In the genomic region with DNA sequence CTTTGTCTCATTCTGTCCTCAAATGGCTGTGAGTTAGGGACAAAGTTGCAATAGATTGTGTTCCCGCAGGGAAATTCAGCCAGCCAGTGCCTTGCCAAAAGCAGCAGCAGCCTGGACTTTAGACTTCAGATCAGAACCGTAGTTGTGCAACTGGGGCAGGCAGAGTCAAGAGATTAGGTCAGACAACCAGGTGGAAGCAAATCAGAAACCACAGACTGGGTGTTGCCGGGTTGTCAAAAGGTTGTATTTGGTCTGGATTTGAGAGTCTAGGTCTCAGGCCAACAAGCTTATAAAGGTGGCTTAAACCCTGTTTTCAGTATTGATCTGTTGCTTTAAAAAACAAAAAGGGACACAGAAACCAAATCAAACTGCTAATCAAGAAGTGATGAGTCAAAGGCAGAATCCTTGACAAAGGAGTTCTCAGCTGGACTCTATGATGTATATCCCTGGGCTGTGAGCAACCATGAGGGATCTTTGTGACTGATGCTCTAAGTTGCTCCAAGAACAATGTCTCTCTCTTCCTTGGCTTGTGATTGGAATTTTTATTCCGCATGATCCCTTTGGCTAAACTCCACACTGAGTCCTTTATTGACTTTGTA, we compare ENCODE assay signal across 11 cellular contexts. TPM values are rescaled to one million over a fixed set of nuclear protein-coding genes. Genes with fewer than 3 reads are reported as not detected.
DNase-seq lines count a peak whose midpoint lies in the region; ATAC-seq and TF ChIP-seq lines count a peak whose summit lies in the region.
"Had no signal": no experiment of that assay in that cellular context is flagged by ENCODE, and none has a peak within 500 bp of the region (broad histone marks: within the 10 kb centered on the region; RNA-seq: fewer than 3 reads in every experiment).

No MANE protein-coding gene starts in this region.

- H3K36me3 ChIP-seq in colonic mucosa (no peaks in the 10 kb centered on the region), liver (ENCODE audit: control insufficient read depth in 4 of 4, insufficient read depth in 3 of 4, low read depth in 1 of 4, low read length in 3 of 4) (no peaks in the 10 kb centered on the region)

- ATAC-seq in GM18502 (IDR thresholded peaks at IDR 0.05; ENCODE audit: poor library complexity, unreplicated experiment) = no peak
- ATAC-seq: activated CD8-positive, alpha-beta T cell treated with anti-CD3 and anti-CD28 coated beads for 36 hours had no signal

- H3K9me3 ChIP-seq in colonic mucosa (no peaks in the 10 kb centered on the region), liver (ENCODE audit: control insufficient read depth in 4 of 4, low read length in 3 of 4) (no peaks in the 10 kb centered on the region)

- peak; percentile 56 to 57 for TF ChIP-seq RAD21 in liver (IDR thresholded peaks at IDR 0.05)

- peak overlapping the region in 1 of 2 donors; percentile 30 for H3K9ac ChIP-seq in colonic mucosa (ENCODE audit: low read depth in 2 of 2, low read length in 2 of 2)
- no peak overlapping the region for H3K9ac ChIP-seq in liver (ENCODE audit: low read depth in 1 of 2, low read length in 2 of 2)

- H3K27ac ChIP-seq in colonic mucosa (peak overlapping the region; percentile 58), liver (ENCODE audit: low read depth in 1 of 2, low read length in 2 of 2) (peak overlapping the region; percentile 59 to 66)

- TF ChIP-seq CTCF in colonic mucosa (IDR thresholded peaks at IDR 0.05) (no peak), liver (IDR thresholded peaks at IDR 0.05; ENCODE audit: low read depth, low read length, missing input control) (no peak)

- no peak overlapping the region for H3K4me3 ChIP-seq in colonic mucosa
- H3K4me3 ChIP-seq in liver (ENCODE audit: low read depth in 1 of 3, low read length in 3 of 3) = no peak overlapping the region

- intact Hi-C loops in colonic mucosa (cut with DNase I) = no loop called here

- DNase-seq in NOMO-1 treated with DMSO at 0.1 percent for 48 hours (lab: John Stamatoyannopoulos, UW; ENCODE audit: unreplicated experiment) (peak; percentile 2), NOMO-1 (lab: John Stamatoyannopoulos, UW; ENCODE audit: unreplicated experiment in 2 of 2) (no peak), colonic mucosa (peak; percentile 87), NCI-H1092 (lab: John Stamatoyannopoulos, UW) (no peak), MV-4-11 (lab: John Stamatoyannopoulos, UW) (no peak)
- no peak for DNase-seq in activated CD4-positive, alpha-beta T cell treated with anti-CD3 and anti-CD28 coated beads, Interleukin-2, amount 50 U/mL, for 4 hours
- DNase-seq: 8988T; activated CD8-positive, alpha-beta T cell treated with anti-CD3 and anti-CD28 coated beads for 36 hours; NCI-H510A treated with DMSO at 0.1 percent for 48 hours had no signal

- 17% methylated on average over 4 of the region's 4 CpGs for WGBS in liver

- H3K27me3 ChIP-seq in colonic mucosa = no peaks in the 10 kb centered on the region
- H3K27me3 ChIP-seq in liver (ENCODE audit: control insufficient read depth in 4 of 4, insufficient read depth in 4 of 4, low read length in 3 of 4) = no peaks in the 10 kb centered on the region

- peaks cover 3% of the 10 kb centered on the region for H3K4me1 ChIP-seq in colonic mucosa
- H3K4me1 ChIP-seq in liver (ENCODE audit: control insufficient read depth in 4 of 4, insufficient read depth in 4 of 4, low read length in 3 of 4) = peaks cover 2 to 52% (median 48%) of the 10 kb centered on the region in 4 donors

TF ChIP-seq in liver, 16 proteins besides CTCF, POLR2A, EP300 and RAD21:
- TF ChIP-seq JUND (IDR thresholded peaks at IDR 0.05) = peak; percentile 96 to 98
- peak; percentile 97 for TF ChIP-seq MAX (IDR thresholded peaks at IDR 0.05)
- TF ChIP-seq REST (IDR thresholded peaks at IDR 0.05) = peak; percentile 91
- peak; percentile 100 for TF ChIP-seq HNF4A (conservative IDR thresholded peaks at IDR 0.05)
- peak; percentile 100 for TF ChIP-seq SP1 (IDR thresholded peaks at IDR 0.05)
- peak; percentile 87 for TF ChIP-seq YY1 (IDR thresholded peaks at IDR 0.05)
- TF ChIP-seq FOXA1 (IDR thresholded peaks at IDR 0.05) = peak; percentile 86
- TF ChIP-seq FOXA2 (IDR thresholded peaks at IDR 0.05) = peak; percentile 68
- TF ChIP-seq, protein P1, sequence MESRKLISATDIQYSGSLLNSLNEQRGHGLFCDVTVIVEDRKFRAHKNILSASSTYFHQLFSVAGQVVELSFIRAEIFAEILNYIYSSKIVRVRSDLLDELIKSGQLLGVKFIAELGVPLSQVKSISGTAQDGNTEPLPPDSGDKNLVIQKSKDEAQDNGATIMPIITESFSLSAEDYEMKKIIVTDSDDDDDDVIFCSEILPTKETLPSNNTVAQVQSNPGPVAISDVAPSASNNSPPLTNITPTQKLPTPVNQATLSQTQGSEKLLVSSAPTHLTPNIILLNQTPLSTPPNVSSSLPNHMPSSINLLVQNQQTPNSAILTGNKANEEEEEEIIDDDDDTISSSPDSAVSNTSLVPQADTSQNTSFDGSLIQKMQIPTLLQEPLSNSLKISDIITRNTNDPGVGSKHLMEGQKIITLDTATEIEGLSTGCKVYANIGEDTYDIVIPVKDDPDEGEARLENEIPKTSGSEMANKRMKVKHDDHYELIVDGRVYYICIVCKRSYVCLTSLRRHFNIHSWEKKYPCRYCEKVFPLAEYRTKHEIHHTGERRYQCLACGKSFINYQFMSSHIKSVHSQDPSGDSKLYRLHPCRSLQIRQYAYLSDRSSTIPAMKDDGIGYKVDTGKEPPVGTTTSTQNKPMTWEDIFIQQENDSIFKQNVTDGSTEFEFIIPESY (IDR thresholded peaks at IDR 0.05) = peak; percentile 96
- peak; percentile 100 for TF ChIP-seq HNF4G (IDR thresholded peaks at IDR 0.05)
- peak in 1 of 2 donors; percentile 89 for TF ChIP-seq EGR1 (IDR thresholded peaks at IDR 0.05; ENCODE audit: low read depth in 2 of 2)
- TF ChIP-seq TAF1 (conservative IDR thresholded peaks at IDR 0.05) = peak; percentile 44
- TF ChIP-seq RXRA (IDR thresholded peaks at IDR 0.05) = peak; percentile 98 to 99
- peak; percentile 88 for TF ChIP-seq NR2F2 (IDR thresholded peaks at IDR 0.05)
- TF ChIP-seq, protein P2, sequence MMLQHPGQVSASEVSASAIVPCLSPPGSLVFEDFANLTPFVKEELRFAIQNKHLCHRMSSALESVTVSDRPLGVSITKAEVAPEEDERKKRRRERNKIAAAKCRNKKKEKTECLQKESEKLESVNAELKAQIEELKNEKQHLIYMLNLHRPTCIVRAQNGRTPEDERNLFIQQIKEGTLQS (IDR thresholded peaks at IDR 0.05) = peak; percentile 90
- TF ChIP-seq GABPA (IDR thresholded peaks at IDR 0.05 in 1 of 2, conservative IDR thresholded peaks at IDR 0.05 in 1 of 2) = peak in 1 of 2 donors; percentile 60
TF ChIP-seq in liver: peak in this region for 16.

RNA-seq across cellular contexts. Expression of gene RFK, which starts 21.0 kb away (rescaled TPM):
- total RNA-seq in colonic mucosa (10 to 100 TPM; 28.1 to 59.4 TPM), liver (10 to 100 TPM; 20.1 to 23.0 TPM)
- polyA plus RNA-seq in liver = 10 to 100 TPM; 13.2 to 13.7 TPM

Comparison
In these comparisons a context has a peak if more than half of its experiments do, and no peak if none do; other contexts are left out.
1. DNase-seq: peak in NOMO-1 treated with DMSO at 0.1 percent for 48 hours (single experiment) and colonic mucosa (single experiment); none in NOMO-1 (0 of 2), NCI-H1092 (single experiment), activated CD4-positive, alpha-beta T cell treated with anti-CD3 and anti-CD28 coated beads, Interleukin-2, amount 50 U/mL, for 4 hours (0 of 2) and MV-4-11 (single experiment).